In the genomic region with DNA sequence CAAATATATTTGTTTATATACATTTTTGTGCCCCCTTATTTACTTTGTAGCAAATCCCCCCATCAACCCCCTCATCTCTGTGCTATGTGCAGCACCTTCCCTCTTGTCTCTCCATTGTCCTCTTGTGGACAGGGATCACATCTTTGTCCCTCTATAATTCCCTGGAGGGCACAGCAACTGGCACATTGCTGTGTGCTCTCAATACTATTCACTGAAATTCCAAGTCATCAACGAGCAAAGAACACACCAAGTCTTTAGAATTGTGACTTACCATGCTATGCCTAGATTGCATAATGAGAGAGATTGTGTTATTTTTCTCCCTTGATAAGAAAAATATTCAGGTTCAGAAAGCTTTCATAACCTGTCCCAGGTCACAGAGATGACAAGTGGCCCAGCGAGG, we compare ENCODE assay signal across 19 cellular contexts. TPM values are rescaled to one million over a fixed set of nuclear protein-coding genes. Genes with fewer than 3 reads are reported as not detected.
A peak's percentile ranks its signal among the peaks of the same experiment; 100 is the strongest.
DNase-seq lines count a peak whose midpoint lies in the region; ATAC-seq, FAIRE-seq and TF ChIP-seq lines count a peak whose summit lies in the region.
"Had no signal": no experiment of that assay in that cellular context is flagged by ENCODE, and none has a peak within 500 bp of the region (broad histone marks: within the 10 kb centered on the region; RNA-seq: fewer than 3 reads in every experiment).

No MANE protein-coding gene starts in this region.

- FAIRE-seq in small intestine (lab: Jason Lieb, UNC): no peak
- FAIRE-seq: A549, D721Med, GM12892, GM18507, HepG2 had no signal

- H3K36me3 ChIP-seq in osteoblast (ENCODE audit: insufficient read depth, low read length): no peaks in the 10 kb centered on the region
- no peaks in the 10 kb centered on the region for H3K36me3 ChIP-seq in thoracic aorta
- no peaks in the 10 kb centered on the region for H3K36me3 ChIP-seq in WERI-Rb-1
- no peaks in the 10 kb centered on the region for H3K36me3 ChIP-seq in small intestine (ENCODE audit: control insufficient read depth in 2 of 2, insufficient read depth in 2 of 2, low read length in 2 of 2)
- no peaks in the 10 kb centered on the region for H3K36me3 ChIP-seq in gastrocnemius medialis
- H3K36me3 ChIP-seq: HAP-1 had no signal

- peaks cover 5% of the 10 kb centered on the region for H3K36me3 Mint-ChIP-seq in chondrocyte (ENCODE audit: low read depth)

- H3K9me3 ChIP-seq in osteoblast (ENCODE audit: low read depth, low read length): no peaks in the 10 kb centered on the region
- no peaks in the 10 kb centered on the region for H3K9me3 ChIP-seq in thoracic aorta
- H3K9me3 ChIP-seq in WERI-Rb-1 (ENCODE audit: severe bottlenecking): no peaks in the 10 kb centered on the region
- H3K9me3 ChIP-seq in small intestine (ENCODE audit: control insufficient read depth, low read depth): no peaks in the 10 kb centered on the region
- no peaks in the 10 kb centered on the region for H3K9me3 ChIP-seq in gastrocnemius medialis
- H3K9me3 ChIP-seq: Caco-2, HAP-1 had no signal

- H3K4me1 ChIP-seq in osteoblast (ENCODE audit: insufficient read depth, low read length) (peaks cover 39% of the 10 kb centered on the region), thoracic aorta (ENCODE audit: control insufficient read depth in 1 of 2, low read depth in 2 of 2) (peaks cover 17 to 50% of the 10 kb centered on the region in 2 donors), small intestine (ENCODE audit: control insufficient read depth in 2 of 2, insufficient read depth in 1 of 2, low read depth in 1 of 2, low read length in 1 of 2) (no peaks in the 10 kb centered on the region), gastrocnemius medialis (no peaks in the 10 kb centered on the region)
- H3K4me1 ChIP-seq: A549, Caco-2, HAP-1 had no signal

- no peaks in the 10 kb centered on the region for H3K79me2 ChIP-seq in osteoblast (ENCODE audit: insufficient read depth, low read length)

- H3K4me1 Mint-ChIP-seq in chondrocyte (ENCODE audit: low read depth): peaks cover 57% of the 10 kb centered on the region

- peaks cover 7% of the 10 kb centered on the region for H3K9me3 Mint-ChIP-seq in chondrocyte (ENCODE audit: low read depth)
- H3K9me3 Mint-ChIP-seq: CD4-positive, alpha-beta T cell had no signal

- in situ Hi-C loops in gastrocnemius medialis (cut with MboI; ENCODE audit: low sequenced_read_pairs in 4 of 4): no loop called here

- ATAC-seq in thoracic aorta (ENCODE audit: insufficient number of reproducible peaks, low FRiP score, low read depth): no peak
- no peak for ATAC-seq in gastrocnemius medialis
- ATAC-seq: A549, HepG2 had no signal

- DNase-seq in chondrocyte (ENCODE audit: low spot score): no peak
- DNase-seq in osteoblast (ENCODE audit: insufficient read length, low spot score, missing footprints): peak; percentile 65
- no peak for DNase-seq in thoracic aorta (ENCODE audit: low spot score)
- DNase-seq in WERI-Rb-1: no peak
- no peak for DNase-seq in small intestine
- DNase-seq in cerebellar nuclear complex (lab: John Stamatoyannopoulos, UW): no peak
- no peak for DNase-seq in gastrocnemius medialis
- DNase-seq: AML-193; Caco-2; CD4-positive, alpha-beta T cell; GDM1; GM23248 had no signal

- peak overlapping the region; percentile 85 for H3K27ac Mint-ChIP-seq in chondrocyte (ENCODE audit: unreplicated experiment)
- H3K27ac Mint-ChIP-seq: CD4-positive, alpha-beta T cell had no signal

- H3K27me3 ChIP-seq in osteoblast (ENCODE audit: insufficient read depth, low read length) (no peaks in the 10 kb centered on the region), thoracic aorta (replicated peaks; ENCODE audit: insufficient read depth) (no peaks in the 10 kb centered on the region), WERI-Rb-1 (ENCODE audit: insufficient read depth, low read depth, severe bottlenecking) (no peaks in the 10 kb centered on the region), small intestine (ENCODE audit: control insufficient read depth in 2 of 2, insufficient read depth in 2 of 2, low read length in 2 of 2) (no peaks in the 10 kb centered on the region), gastrocnemius medialis (no peaks in the 10 kb centered on the region)

- H3K27me3 Mint-ChIP-seq in chondrocyte (ENCODE audit: low read depth): peaks cover 4% of the 10 kb centered on the region

- H3K4me2 ChIP-seq in osteoblast (ENCODE audit: insufficient read depth, low read length): no peak overlapping the region
- H3K4me2 ChIP-seq: A549 had no signal

- H3K27ac ChIP-seq in osteoblast (ENCODE audit: low read depth, low read length) (peak overlapping the region; percentile 53), thoracic aorta (peak overlapping the region; percentile 56 to 67), WERI-Rb-1 (no peak overlapping the region), small intestine (ENCODE audit: low read depth in 1 of 2, low read length in 1 of 2) (no peak overlapping the region), gastrocnemius medialis (no peak overlapping the region)
- H3K27ac ChIP-seq: A549, C4-2B, GM23248 had no signal

- intact Hi-C loops in gastrocnemius medialis (cut with DNase I; ENCODE audit: low total_unique reads): no loop called here

- H2AFZ ChIP-seq in osteoblast (ENCODE audit: low read length): no peak overlapping the region
- H2AFZ ChIP-seq: GM23248 had no signal

- no peak for TF ChIP-seq CTCF in chondrocyte (IDR thresholded peaks at IDR 0.05)
- no peak for TF ChIP-seq CTCF in osteoblast (IDR thresholded peaks at IDR 0.05; ENCODE audit: extremely low read depth, low read depth, low read length)
- no peak for TF ChIP-seq CTCF in thoracic aorta (IDR thresholded peaks at IDR 0.05)
- TF ChIP-seq CTCF in WERI-Rb-1 (IDR thresholded peaks at IDR 0.05; ENCODE audit: low read depth, low read length): no peak
- TF ChIP-seq CTCF in gastrocnemius medialis (IDR thresholded peaks at IDR 0.05 in 4 of 5, conservative IDR thresholded peaks at IDR 0.05 in 1 of 5): no peak

- no peak for TF ChIP-seq POLR2A in gastrocnemius medialis (IDR thresholded peaks at IDR 0.05)

- WGBS in small intestine, 3 donors: 56 to 80% (median 72%) methylated on average over 2 of the region's 2 CpGs

- H3K4me3 ChIP-seq in osteoblast (ENCODE audit: insufficient read depth, low read length) (no peak overlapping the region), thoracic aorta (peak overlapping the region; percentile 0), WERI-Rb-1 (ENCODE audit: low read depth, low read length) (no peak overlapping the region), small intestine (ENCODE audit: low read depth in 1 of 2, low read length in 2 of 2) (no peak overlapping the region), gastrocnemius medialis (no peak overlapping the region)
- H3K4me3 ChIP-seq: A549, GM23248, HAP-1 had no signal

- no peaks in the 10 kb centered on the region for H4K20me1 ChIP-seq in osteoblast (ENCODE audit: insufficient read depth, low read length)

- H3K4me3 Mint-ChIP-seq in chondrocyte (ENCODE audit: unreplicated experiment): no peak overlapping the region
- H3K4me3 Mint-ChIP-seq: CD4-positive, alpha-beta T cell had no signal

RNA-seq across cellular contexts. Expression of gene ACAN, which starts 54.6 kb away (rescaled TPM):
- total RNA-seq in chondrocyte (21.5 to 176 TPM (median 171 TPM) in 3 replicates), osteoblast (4.7 and 12.7 TPM in 2 replicates), thoracic aorta (100 to 1,000 TPM in 1 of 2 donors, 10 to 100 TPM in 1; 23.2 to 147 TPM), gastrocnemius medialis (1 to 10 TPM in 1 of 4 donors, under 1 TPM in 1, not detected in 2; 0.04 to 1.7 TPM)
- polyA plus RNA-seq in small intestine: under 1 TPM in 1 of 3 donors, not detected in 2; 0.09 TPM
- total RNA-seq: Caco-2; CD4-positive, alpha-beta T cell; GM23248; HepG2 had no signal
- polyA plus RNA-seq: GM23248, HepG2 had no signal

Comparison
In these comparisons a context has a peak if more than half of its experiments do, and no peak if none do; other contexts are left out.
1. H3K27ac ChIP-seq: peak in osteoblast (single experiment) and thoracic aorta (2 of 2); none in WERI-Rb-1 (single experiment), small intestine (0 of 2) and gastrocnemius medialis (0 of 4).